Comparison of ENCODE assay signal across 14 cellular contexts in the genomic region with DNA sequence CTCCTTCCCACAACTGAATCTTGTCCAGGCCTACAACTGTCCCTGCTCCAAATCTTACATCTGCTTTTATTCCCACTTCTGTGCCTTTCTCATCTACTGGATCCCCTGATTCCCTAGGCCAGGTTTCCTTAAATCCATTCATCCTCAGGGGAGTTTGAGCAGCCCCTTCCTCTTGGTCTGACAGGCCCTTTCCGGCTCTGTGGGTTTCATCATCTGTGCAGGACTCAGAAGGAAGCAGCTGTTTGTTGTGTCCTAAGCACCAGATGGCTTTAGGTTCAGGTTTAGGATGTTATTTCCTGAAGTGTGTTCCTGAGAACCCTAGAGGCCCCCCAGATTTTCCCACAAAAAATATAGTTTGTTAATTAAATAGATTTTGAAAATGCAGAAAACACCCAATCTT. TPM values are rescaled to one million over a fixed set of nuclear protein-coding genes. Genes with fewer than 3 reads are reported as not detected.
A peak's percentile ranks its signal among the peaks of the same experiment; 100 is the strongest.
DNase-seq lines count a peak whose midpoint lies in the region.
"Had no signal": no experiment of that assay in that cellular context is flagged by ENCODE, and none has a peak within 500 bp of the region (broad histone marks: within the 10 kb centered on the region; RNA-seq: fewer than 3 reads in every experiment).

No MANE protein-coding gene starts in this region.

- POLR2A ChIA-PET in CD8-positive, alpha-beta memory T cell (lab: Charles Lee), result no interaction called here

- H3K9ac ChIP-seq in HUES48 (ENCODE audit: low read depth, low read length), result no peak overlapping the region
- H3K9ac ChIP-seq in mesenchymal stem cell (ENCODE audit: low read length), result no peak overlapping the region

- no peak overlapping the region for H3K4me3 Mint-ChIP-seq in CD8-positive, alpha-beta memory T cell
- H3K4me3 Mint-ChIP-seq: activated CD4-positive, alpha-beta memory T cell treated with anti-CD3 and anti-CD28 coated beads for 36 hours; activated naive CD8-positive, alpha-beta T cell; naive thymus-derived CD8-positive, alpha-beta T cell had no signal

- peak overlapping the region in 1 of 2 experiments; percentile 45 for H2BK12ac ChIP-seq in mesenchymal stem cell (ENCODE audit: low read length in 2 of 2)

- no peak overlapping the region for H3K23ac ChIP-seq in mesenchymal stem cell (ENCODE audit: low read length in 2 of 2)

- H3K36me3 ChIP-seq in HUES48 (ENCODE audit: control insufficient read depth, insufficient read depth, low read length) (no peaks in the 10 kb centered on the region), mesenchymal stem cell (ENCODE audit: control insufficient read depth in 1 of 2, insufficient read depth in 2 of 2, low read depth in 1 of 2, low read length in 2 of 2) (no peaks in the 10 kb centered on the region)
- H3K36me3 ChIP-seq in CD8-positive, alpha-beta memory T cell (ENCODE audit: insufficient read depth, low read length), result no peaks in the 10 kb centered on the region

- peak; percentile 81 for DNase-seq in DMS 273 (lab: John Stamatoyannopoulos, UW; ENCODE audit: unreplicated experiment)
- peak; percentile 30 for DNase-seq in UCSD-AML1 (lab: John Stamatoyannopoulos, UW; ENCODE audit: unreplicated experiment)
- peak; percentile 56 for DNase-seq in mesenchymal stem cell
- DNase-seq in CD8-positive, alpha-beta memory T cell, result no peak
- no peak for DNase-seq in NCI-H2029 treated with DMSO at 0.1 percent for 48 hours (lab: John Stamatoyannopoulos, UW)
- no peak for DNase-seq in nucleus accumbens (lab: John Stamatoyannopoulos, UW)
- no peak for DNase-seq in GM19238 (ENCODE audit: insufficient read length, low spot score)
- DNase-seq: activated CD4-positive, alpha-beta memory T cell treated with anti-CD3 and anti-CD28 coated beads for 36 hours; naive thymus-derived CD8-positive, alpha-beta T cell; NCI-H446 treated with DMSO at 0.1 percent for 48 hours; stimulated activated naive B cell treated with anti-CD40 and anti-IgM and Interleukin-4, amounts not matched to agents 10 μg/mL and 1 μg/mL and 100 μg/mL, for 72 hours had no signal

- H3K18ac ChIP-seq in mesenchymal stem cell (ENCODE audit: low read depth in 1 of 2, low read length in 2 of 2), result peak overlapping the region; percentile 38 to 66

- H2AFZ ChIP-seq in mesenchymal stem cell (ENCODE audit: low read depth, low read length), result no peak overlapping the region

- H3K36me3 Mint-ChIP-seq in CD8-positive, alpha-beta memory T cell, result no peaks in the 10 kb centered on the region
- H3K36me3 Mint-ChIP-seq: activated CD4-positive, alpha-beta memory T cell treated with anti-CD3 and anti-CD28 coated beads for 36 hours; activated naive CD8-positive, alpha-beta T cell; IgD-negative memory B cell; naive thymus-derived CD8-positive, alpha-beta T cell; stimulated activated naive B cell treated with anti-CD40 and anti-IgM and Interleukin-4, amounts not matched to agents 10 μg/mL and 1 μg/mL and 100 μg/mL, for 72 hours had no signal

- no peak overlapping the region for H2BK5ac ChIP-seq in mesenchymal stem cell (ENCODE audit: low read depth, low read length, poor library complexity, severe bottlenecking)

- peak overlapping the region; percentile 98 for H4K8ac ChIP-seq in mesenchymal stem cell (ENCODE audit: low read length)

- H2AK5ac ChIP-seq in mesenchymal stem cell (ENCODE audit: low read length, severe bottlenecking), result peak overlapping the region; percentile 31

- H3K9me3 Mint-ChIP-seq in CD8-positive, alpha-beta memory T cell, result no peaks in the 10 kb centered on the region
- H3K9me3 Mint-ChIP-seq: activated CD4-positive, alpha-beta memory T cell treated with anti-CD3 and anti-CD28 coated beads for 36 hours; IgD-negative memory B cell; naive thymus-derived CD8-positive, alpha-beta T cell; stimulated activated naive B cell treated with anti-CD40 and anti-IgM and Interleukin-4, amounts not matched to agents 10 μg/mL and 1 μg/mL and 100 μg/mL, for 72 hours had no signal

- H3K9me3 ChIP-seq in HUES48 (ENCODE audit: control insufficient read depth, insufficient read depth, low read length) (no peaks in the 10 kb centered on the region), mesenchymal stem cell (ENCODE audit: control insufficient read depth, low read length) (no peaks in the 10 kb centered on the region)
- no peaks in the 10 kb centered on the region for H3K9me3 ChIP-seq in CD8-positive, alpha-beta memory T cell (ENCODE audit: low read length)

- H3K27ac ChIP-seq in HUES48 (ENCODE audit: low read depth, low read length) (peak overlapping the region; percentile 30), mesenchymal stem cell (ENCODE audit: low read length, poor library complexity, severe bottlenecking) (no peak overlapping the region)
- no peak overlapping the region for H3K27ac ChIP-seq in CD8-positive, alpha-beta memory T cell (ENCODE audit: low read depth, low read length)

- peaks cover 10 to 27% of the 10 kb centered on the region in 2 donors for H3K27me3 Mint-ChIP-seq in CD8-positive, alpha-beta memory T cell
- H3K27me3 Mint-ChIP-seq: stimulated activated naive B cell treated with anti-CD40 and anti-IgM and Interleukin-4, amounts not matched to agents 10 μg/mL and 1 μg/mL and 100 μg/mL, for 72 hours had no signal

- no peak overlapping the region for H3K4me2 ChIP-seq in mesenchymal stem cell (ENCODE audit: low read length, poor library complexity, severe bottlenecking)

- peaks cover 23% of the 10 kb centered on the region for H3K79me1 ChIP-seq in mesenchymal stem cell (replicated peaks; ENCODE audit: low read length, poor library complexity, severe bottlenecking)

- H3K27ac Mint-ChIP-seq in CD8-positive, alpha-beta memory T cell, result no peak overlapping the region
- H3K27ac Mint-ChIP-seq: activated CD4-positive, alpha-beta memory T cell treated with anti-CD3 and anti-CD28 coated beads for 36 hours; activated naive CD8-positive, alpha-beta T cell; IgD-negative memory B cell; naive thymus-derived CD8-positive, alpha-beta T cell had no signal

- H4K91ac ChIP-seq in mesenchymal stem cell (ENCODE audit: low read length), result peak overlapping the region; percentile 41

- H3K27me3 ChIP-seq in HUES48 (ENCODE audit: control insufficient read depth, insufficient read depth, low read length) (no peaks in the 10 kb centered on the region), mesenchymal stem cell (ENCODE audit: control insufficient read depth in 1 of 2, insufficient read depth in 1 of 2, low read length in 2 of 2) (no peaks in the 10 kb centered on the region)
- no peaks in the 10 kb centered on the region for H3K27me3 ChIP-seq in CD8-positive, alpha-beta memory T cell (ENCODE audit: insufficient read depth, low read length, poor library complexity, severe bottlenecking)

- H3K4me1 Mint-ChIP-seq in CD8-positive, alpha-beta memory T cell, result no peaks in the 10 kb centered on the region

- H2BK120ac ChIP-seq in mesenchymal stem cell (ENCODE audit: low read depth, low read length), result peak overlapping the region; percentile 75

- 17% methylated on average over 1 of the region's 1 CpG for WGBS in mesenchymal stem cell

- H2BK15ac ChIP-seq in mesenchymal stem cell (ENCODE audit: low read depth, poor library complexity, severe bottlenecking), result peak overlapping the region; percentile 56

- peaks cover 25% of the 10 kb centered on the region for H3K4me1 ChIP-seq in HUES48 (ENCODE audit: control insufficient read depth, insufficient read depth, low read length)
- peaks cover 17% of the 10 kb centered on the region for H3K4me1 ChIP-seq in mesenchymal stem cell (ENCODE audit: control insufficient read depth, insufficient read depth, low read depth, low read length)
- H3K4me1 ChIP-seq in CD8-positive, alpha-beta memory T cell (ENCODE audit: insufficient read depth, low read length), result no peaks in the 10 kb centered on the region

- H3K4me3 ChIP-seq in HUES48 (ENCODE audit: low read depth, low read length), result no peak overlapping the region
- H3K4me3 ChIP-seq in mesenchymal stem cell (ENCODE audit: insufficient read depth in 1 of 2, low read depth in 1 of 2, low read length in 2 of 2), result no peak overlapping the region
- H3K4me3 ChIP-seq in CD8-positive, alpha-beta memory T cell (ENCODE audit: low read length), result no peak overlapping the region

- peak overlapping the region; percentile 69 to 79 for H3K4ac ChIP-seq in mesenchymal stem cell (ENCODE audit: low read depth in 1 of 2, low read length in 2 of 2)

- H3K14ac ChIP-seq in mesenchymal stem cell (ENCODE audit: low read length in 2 of 2), result no peak overlapping the region

- CTCF ChIA-PET in CD8-positive, alpha-beta memory T cell (lab: Charles Lee), result no interaction called here

RNA-seq across cellular contexts. Expression of a gene that starts 21.1 kb away (rescaled TPM):
- polyA plus RNA-seq in mesenchymal stem cell (2013, experiment 1 of 2), result 7.2 TPM
- polyA plus RNA-seq in mesenchymal stem cell (2013, experiment 2 of 2), result 7.2 TPM
- total RNA-seq in CD8-positive, alpha-beta memory T cell, result not detected
- not detected for polyA plus RNA-seq in CD8-positive, alpha-beta memory T cell
- total RNA-seq: naive thymus-derived CD8-positive, alpha-beta T cell had no signal
- polyA plus RNA-seq: IgD-negative memory B cell; naive thymus-derived CD8-positive, alpha-beta T cell had no signal

Comparison
In these comparisons a context has a peak if more than half of its experiments do, and no peak if none do; other contexts are left out.
1. DNase-seq: peak in DMS 273 (single experiment), UCSD-AML1 (single experiment) and mesenchymal stem cell (single experiment); none in CD8-positive, alpha-beta memory T cell (0 of 5), NCI-H2029 treated with DMSO at 0.1 percent for 48 hours (single experiment), nucleus accumbens (0 of 56) and GM19238 (single experiment).